1 cellular context compared by ENCODE assay signal in the genomic region with DNA sequence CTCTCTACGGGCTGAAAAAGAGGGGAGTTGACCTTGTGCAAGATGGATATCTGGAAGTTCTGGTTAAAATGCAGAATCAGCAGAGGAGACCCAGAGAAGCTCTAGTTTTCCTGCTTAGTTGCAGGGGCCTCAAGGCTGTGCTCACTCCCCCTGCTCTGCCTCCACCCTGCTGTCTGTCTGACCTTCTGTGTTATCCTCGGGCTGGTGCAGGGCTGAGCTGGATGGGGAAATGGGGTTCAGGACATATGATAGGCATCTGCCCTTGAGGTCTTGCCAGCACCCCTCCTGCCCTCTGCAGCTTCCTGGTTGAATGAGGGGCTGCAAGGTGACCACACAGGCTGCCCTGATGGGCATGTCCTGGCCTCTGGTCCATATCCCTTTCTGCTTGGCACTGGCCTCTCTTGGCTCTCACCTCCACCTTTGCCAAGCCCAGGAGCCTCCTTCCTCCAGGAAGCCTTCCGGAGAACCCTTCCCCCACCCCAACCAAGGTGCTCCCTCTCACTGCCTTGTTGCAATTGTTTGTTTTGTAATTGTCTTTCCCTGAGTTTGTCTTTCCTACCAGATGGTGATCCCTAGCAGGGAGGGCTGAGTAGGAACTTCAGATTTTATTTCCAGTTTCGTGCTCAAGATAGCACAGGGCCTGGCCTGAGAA.
TF ChIP-seq lines count a peak whose summit lies in the region.

No MANE protein-coding gene starts in this region.

TF ChIP-seq in HCT116, 20 proteins besides CTCF, POLR2A, EP300 and RAD21 (continued from another document):
- TF ChIP-seq, protein P1, sequence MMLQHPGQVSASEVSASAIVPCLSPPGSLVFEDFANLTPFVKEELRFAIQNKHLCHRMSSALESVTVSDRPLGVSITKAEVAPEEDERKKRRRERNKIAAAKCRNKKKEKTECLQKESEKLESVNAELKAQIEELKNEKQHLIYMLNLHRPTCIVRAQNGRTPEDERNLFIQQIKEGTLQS (IDR thresholded peaks at IDR 0.05) = no peak
- TF ChIP-seq, protein P2, sequence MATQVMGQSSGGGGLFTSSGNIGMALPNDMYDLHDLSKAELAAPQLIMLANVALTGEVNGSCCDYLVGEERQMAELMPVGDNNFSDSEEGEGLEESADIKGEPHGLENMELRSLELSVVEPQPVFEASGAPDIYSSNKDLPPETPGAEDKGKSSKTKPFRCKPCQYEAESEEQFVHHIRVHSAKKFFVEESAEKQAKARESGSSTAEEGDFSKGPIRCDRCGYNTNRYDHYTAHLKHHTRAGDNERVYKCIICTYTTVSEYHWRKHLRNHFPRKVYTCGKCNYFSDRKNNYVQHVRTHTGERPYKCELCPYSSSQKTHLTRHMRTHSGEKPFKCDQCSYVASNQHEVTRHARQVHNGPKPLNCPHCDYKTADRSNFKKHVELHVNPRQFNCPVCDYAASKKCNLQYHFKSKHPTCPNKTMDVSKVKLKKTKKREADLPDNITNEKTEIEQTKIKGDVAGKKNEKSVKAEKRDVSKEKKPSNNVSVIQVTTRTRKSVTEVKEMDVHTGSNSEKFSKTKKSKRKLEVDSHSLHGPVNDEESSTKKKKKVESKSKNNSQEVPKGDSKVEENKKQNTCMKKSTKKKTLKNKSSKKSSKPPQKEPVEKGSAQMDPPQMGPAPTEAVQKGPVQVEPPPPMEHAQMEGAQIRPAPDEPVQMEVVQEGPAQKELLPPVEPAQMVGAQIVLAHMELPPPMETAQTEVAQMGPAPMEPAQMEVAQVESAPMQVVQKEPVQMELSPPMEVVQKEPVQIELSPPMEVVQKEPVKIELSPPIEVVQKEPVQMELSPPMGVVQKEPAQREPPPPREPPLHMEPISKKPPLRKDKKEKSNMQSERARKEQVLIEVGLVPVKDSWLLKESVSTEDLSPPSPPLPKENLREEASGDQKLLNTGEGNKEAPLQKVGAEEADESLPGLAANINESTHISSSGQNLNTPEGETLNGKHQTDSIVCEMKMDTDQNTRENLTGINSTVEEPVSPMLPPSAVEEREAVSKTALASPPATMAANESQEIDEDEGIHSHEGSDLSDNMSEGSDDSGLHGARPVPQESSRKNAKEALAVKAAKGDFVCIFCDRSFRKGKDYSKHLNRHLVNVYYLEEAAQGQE (IDR thresholded peaks at IDR 0.05; ENCODE audit: low read depth) = no peak
